ENCODE assay signal across 11 cellular contexts in genomic region chr15:85592148-85592547, GRCh38.
DNase-seq lines count a peak whose midpoint lies in the region; ATAC-seq and TF ChIP-seq lines count a peak whose summit lies in the region.
"Had no signal": no experiment of that assay in that cellular context is flagged by ENCODE, and none has a peak within 500 bp of the region (broad histone marks: within the 10 kb centered on the region; RNA-seq: fewer than 3 reads in every experiment).

No MANE protein-coding gene starts in this region.

- peaks cover 0 to 2% of the 10 kb centered on the region in 2 donors for H3K36me3 ChIP-seq in lung (ENCODE audit: control insufficient read depth in 2 of 2, insufficient read depth in 2 of 2, low read length in 2 of 2)

- no peak overlapping the region for H3K27ac Mint-ChIP-seq in activated T-cell treated with anti-CD3 and anti-CD28 coated beads, Interleukin-2, amount 50 U/mL, for 72 hours

- peak; percentile 70 for DNase-seq in AG08395 (ENCODE audit: low spot score)
- no peak for DNase-seq in LNCaP clone FGC (ENCODE audit: low read depth)
- peak; percentile 91 for DNase-seq in dedifferentiated amniotic fluid mesenchymal stem cell (ENCODE audit: extremely low spot score)
- DNase-seq in lung (ENCODE audit: low spot score), result no peak
- DNase-seq in activated CD4-positive, CD25-positive, alpha-beta regulatory T cell treated with anti-CD3 and anti-CD28 coated beads, Interleukin-2, amount 50 U/mL, for 72 hours, result no peak
- DNase-seq in T-helper 2 cell, result no peak
- no peak for DNase-seq in activated T-cell treated with anti-CD3 and anti-CD28 coated beads, Interleukin-2, amount 50 U/mL, for 72 hours
- DNase-seq: DMS153, GOT3, NCI-H1436 treated with DMSO at 0.1 percent for 48 hours had no signal

- H3K27me3 Mint-ChIP-seq in activated T-cell treated with anti-CD3 and anti-CD28 coated beads, Interleukin-2, amount 50 U/mL, for 72 hours (ENCODE audit: low read depth), result no peaks in the 10 kb centered on the region

- peaks cover 76% of the 10 kb centered on the region for H3K4me1 Mint-ChIP-seq in activated T-cell treated with anti-CD3 and anti-CD28 coated beads, Interleukin-2, amount 50 U/mL, for 72 hours (ENCODE audit: low read depth)

- ATAC-seq in lung (ENCODE audit: insufficient read depth, low FRiP score) (no peak), GM19463 (IDR thresholded peaks at IDR 0.05; ENCODE audit: unreplicated experiment) (no peak)
- ATAC-seq in activated T-cell treated with anti-CD3 and anti-CD28 coated beads, Interleukin-2, amount 50 U/mL, for 72 hours (replicated peaks in 1 of 2), result no peak

- no peaks in the 10 kb centered on the region for H3K9me3 ChIP-seq in lung (ENCODE audit: control insufficient read depth in 2 of 2, insufficient read depth in 1 of 2, low read length in 1 of 2)

- TF ChIP-seq CTCF in LNCaP clone FGC (IDR thresholded peaks at IDR 0.05; ENCODE audit: control insufficient read depth, extremely low read depth, insufficient read depth), result peak; percentile 32
- peak; percentile 4 for TF ChIP-seq CTCF in lung (IDR thresholded peaks at IDR 0.05; ENCODE audit: control extremely low read depth, extremely low read depth)

- no peaks in the 10 kb centered on the region for H3K9me3 Mint-ChIP-seq in activated T-cell treated with anti-CD3 and anti-CD28 coated beads, Interleukin-2, amount 50 U/mL, for 72 hours

- no peaks in the 10 kb centered on the region for H3K27me3 ChIP-seq in lung (ENCODE audit: control insufficient read depth, insufficient read depth)

- peak overlapping the region in 1 of 2 donors; percentile 33 for H3K27ac ChIP-seq in lung (ENCODE audit: low read depth in 1 of 2, low read length in 1 of 2)

- WGBS in lung, 2 donors, result 44 to 68% methylated on average over 3 of the region's 3 CpGs

- H3K4me1 ChIP-seq in lung (ENCODE audit: control insufficient read depth in 2 of 2, insufficient read depth in 2 of 2, low read length in 2 of 2), result peaks cover 2 to 33% of the 10 kb centered on the region in 2 donors

- peaks cover 3 to 26% of the 10 kb centered on the region in 2 donors for H3K36me3 Mint-ChIP-seq in activated T-cell treated with anti-CD3 and anti-CD28 coated beads, Interleukin-2, amount 50 U/mL, for 72 hours (ENCODE audit: insufficient read depth in 2 of 2)

- no peak overlapping the region for H3K4me3 Mint-ChIP-seq in activated T-cell treated with anti-CD3 and anti-CD28 coated beads, Interleukin-2, amount 50 U/mL, for 72 hours

- H3K4me3 ChIP-seq in LNCaP clone FGC (ENCODE audit: low read depth, low read length), result no peak overlapping the region
- no peak overlapping the region for H3K4me3 ChIP-seq in lung

Comparison
In these comparisons a context has a peak if more than half of its experiments do, and no peak if none do; other contexts are left out.
1. DNase-seq: peak in AG08395 (single experiment) and dedifferentiated amniotic fluid mesenchymal stem cell (single experiment); none in LNCaP clone FGC (single experiment), lung (single experiment), activated CD4-positive, CD25-positive, alpha-beta regulatory T cell treated with anti-CD3 and anti-CD28 coated beads, Interleukin-2, amount 50 U/mL, for 72 hours (single experiment), T-helper 2 cell (0 of 5) and activated T-cell treated with anti-CD3 and anti-CD28 coated beads, Interleukin-2, amount 50 U/mL, for 72 hours (0 of 2).